In genomic region chr3:58588030-58588614, GRCh38 we compare ENCODE assay signal across 15 cellular contexts. TPM values are rescaled to one million over a fixed set of nuclear protein-coding genes. Genes with fewer than 3 reads are reported as not detected.
DNase-seq lines count a peak whose midpoint lies in the region; ATAC-seq and TF ChIP-seq lines count a peak whose summit lies in the region.
"Had no signal": no experiment of that assay in that cellular context is flagged by ENCODE, and none has a peak within 500 bp of the region (broad histone marks: within the 10 kb centered on the region; RNA-seq: fewer than 3 reads in every experiment).

No MANE protein-coding gene starts in this region.

- no peaks in the 10 kb centered on the region for H3K36me3 ChIP-seq in HCT116 (ENCODE audit: control insufficient read depth in 1 of 2, insufficient read depth in 2 of 2, low read length in 2 of 2)
- H3K36me3 ChIP-seq in suprapubic skin = no peaks in the 10 kb centered on the region
- H3K36me3 ChIP-seq: tibial artery had no signal

- intact Hi-C loops in HCT116 (cut with micrococcal nuclease) = no loop called here

- H3K36me3 Mint-ChIP-seq in activated CD8-positive, alpha-beta T cell treated with anti-CD3 and anti-CD28 coated beads, Interleukin-2, amount 10 ng/mL, durations not matched to agents 7 days and 5 days (ENCODE audit: low read depth) = peaks cover 2% of the 10 kb centered on the region

- no peaks in the 10 kb centered on the region for H4K20me1 ChIP-seq in HCT116 (ENCODE audit: insufficient read depth)

- H3K27ac ChIP-seq in HCT116 (ENCODE audit: low read depth, low read length) (no peak overlapping the region), suprapubic skin (no peak overlapping the region)
- H3K27ac ChIP-seq: tibial artery, VCaP had no signal

- H3K4me3 Mint-ChIP-seq in activated CD8-positive, alpha-beta T cell treated with anti-CD3 and anti-CD28 coated beads, Interleukin-2, amount 10 ng/mL, durations not matched to agents 7 days and 5 days = no peak overlapping the region
- H3K4me3 Mint-ChIP-seq: activated T-cell treated with anti-CD3 and anti-CD28 coated beads, Interleukin-2, amount 50 U/mL, for 72 hours had no signal

- H3K4me3 ChIP-seq in HCT116 (replicated peaks in 1 of 2; ENCODE audit: low read depth in 1 of 2, low read length in 2 of 2) (no peak overlapping the region), suprapubic skin (no peak overlapping the region)
- H3K4me3 ChIP-seq: lung, tibial artery had no signal

- no peak for TF ChIP-seq EP300 in suprapubic skin (IDR thresholded peaks at IDR 0.05)

- no peaks in the 10 kb centered on the region for H3K9me2 ChIP-seq in HCT116 (ENCODE audit: insufficient read depth)

- ATAC-seq in HCT116 (no peak), GM18519 (IDR thresholded peaks at IDR 0.05; ENCODE audit: low FRiP score, unreplicated experiment) (no peak)
- ATAC-seq in activated CD8-positive, alpha-beta T cell treated with anti-CD3 and anti-CD28 coated beads, Interleukin-2, amount 10 ng/mL, durations not matched to agents 7 days and 5 days = no peak
- ATAC-seq: activated T-cell treated with anti-CD3 and anti-CD28 coated beads, Interleukin-2, amount 50 U/mL, for 72 hours; right cardiac atrium had no signal

- H2AFZ ChIP-seq in HCT116 (ENCODE audit: low read depth, low read length, poor library complexity, severe bottlenecking) = no peak overlapping the region

- no peak for TF ChIP-seq CTCF in HCT116 (IDR thresholded peaks at IDR 0.05 in 2 of 3, conservative IDR thresholded peaks at IDR 0.05 in 1 of 3; ENCODE audit: borderline replicate concordance in 1 of 3, insufficient read depth in 1 of 3, low read depth in 2 of 3, low read length in 2 of 3)
- no peak for TF ChIP-seq CTCF in suprapubic skin (IDR thresholded peaks at IDR 0.05)
- no peak for TF ChIP-seq CTCF in GM10248 (IDR thresholded peaks at IDR 0.05; ENCODE audit: control extremely low read depth, extremely low read depth, low read depth, missing control alignments)

- no peak for TF ChIP-seq RAD21 in HCT116 (IDR thresholded peaks at IDR 0.05; ENCODE audit: low read depth)

- H3K4me2 ChIP-seq in HCT116 (ENCODE audit: low read length) = no peak overlapping the region

- BruUV-seq in HCT116 (replicated peaks; lab: Mats Ljungman, UMichigan) = no TSS peak

- H3K4me1 ChIP-seq in HCT116 (ENCODE audit: control insufficient read depth in 1 of 2, insufficient read depth in 2 of 2, low read length in 2 of 2) = peaks cover 4 to 19% of the 10 kb centered on the region in 2 experiments; a peak in 3 of 4 replicates
- H3K4me1 ChIP-seq in suprapubic skin = peaks cover 14% of the 10 kb centered on the region

- 53% methylated on average over 3 of the region's 3 CpGs for WGBS in suprapubic skin

- CTCF ChIA-PET in HCT116 (lab: Charles Lee) = no interaction called here
- CTCF ChIA-PET in activated CD8-positive, alpha-beta T cell treated with anti-CD3 and anti-CD28 coated beads, Interleukin-2, amount 10 ng/mL, durations not matched to agents 7 days and 5 days (lab: Charles Lee) = interaction anchor here (0.6 to 2.8 kb wide), 2 partner anchors 42 to 295 kb away, joined by 3 to 7 read pairs; no protein-coding TSS in a partner anchor
- CTCF ChIA-PET in GM10248 (lab: Yijun Ruan, JAX) = no interaction called here

- H3K9me3 ChIP-seq in HCT116 (ENCODE audit: control insufficient read depth in 1 of 2, insufficient read depth in 1 of 2, low read depth in 1 of 2, low read length in 2 of 2) (no peaks in the 10 kb centered on the region), suprapubic skin (no peaks in the 10 kb centered on the region)
- H3K9me3 ChIP-seq: tibial artery had no signal

- no peaks in the 10 kb centered on the region for H3K9me3 Mint-ChIP-seq in activated CD8-positive, alpha-beta T cell treated with anti-CD3 and anti-CD28 coated beads, Interleukin-2, amount 10 ng/mL, durations not matched to agents 7 days and 5 days (ENCODE audit: insufficient read depth)
- H3K9me3 Mint-ChIP-seq: activated T-cell treated with anti-CD3 and anti-CD28 coated beads, Interleukin-2, amount 50 U/mL, for 72 hours; CD4-positive, alpha-beta T cell had no signal

- no peaks in the 10 kb centered on the region for H3K79me2 ChIP-seq in HCT116 (ENCODE audit: insufficient read depth, low read length)

- peak; percentile 60 for DNase-seq in AG20443 (ENCODE audit: low spot score)
- DNase-seq in HCT116 (ENCODE audit: low read depth, low spot score) = no peak
- peak; percentile 33 for DNase-seq in activated CD8-positive, alpha-beta T cell treated with anti-CD3 and anti-CD28 coated beads, Interleukin-2, amount 10 ng/mL, durations not matched to agents 7 days and 5 days
- peak; percentile 78 for DNase-seq in iPS-NIHi7 (ENCODE audit: extremely low spot score)
- DNase-seq in NOMO-1 treated with DMSO at 0.1 percent for 48 hours (lab: John Stamatoyannopoulos, UW; ENCODE audit: unreplicated experiment) = no peak
- DNase-seq in suprapubic skin (ENCODE audit: low spot score in 2 of 2) = no peak
- no peak for DNase-seq in GM10248 (ENCODE audit: extremely low spot score)
- DNase-seq: activated T-cell treated with anti-CD3 and anti-CD28 coated beads, Interleukin-2, amount 50 U/mL, for 72 hours; CD4-positive, alpha-beta T cell; right cardiac atrium; tibial artery had no signal

- POLR2A ChIA-PET in HCT116 (lab: Charles Lee) = no interaction called here
- POLR2A ChIA-PET in activated CD8-positive, alpha-beta T cell treated with anti-CD3 and anti-CD28 coated beads, Interleukin-2, amount 10 ng/mL, durations not matched to agents 7 days and 5 days (lab: Charles Lee) = no interaction called here
- POLR2A ChIA-PET in GM10248 (lab: Yijun Ruan, JAX) = no interaction called here

- no peak for TF ChIP-seq POLR2A in HCT116 (IDR thresholded peaks at IDR 0.05; ENCODE audit: borderline replicate concordance, extremely low read depth, insufficient read depth, insufficient read length)
- no peak for TF ChIP-seq POLR2A in suprapubic skin (IDR thresholded peaks at IDR 0.05)

- RAD21 ChIA-PET in HCT116 (lab: Charles Lee; ENCODE audit: low non-redundant PET in 1 of 2, low total read pairs in 2 of 2, uncharacterized antibody in 2 of 2, unreplicated experiment in 2 of 2) = no interaction called here

- no peak overlapping the region for H3K27ac Mint-ChIP-seq in activated CD8-positive, alpha-beta T cell treated with anti-CD3 and anti-CD28 coated beads, Interleukin-2, amount 10 ng/mL, durations not matched to agents 7 days and 5 days
- H3K27ac Mint-ChIP-seq: activated T-cell treated with anti-CD3 and anti-CD28 coated beads, Interleukin-2, amount 50 U/mL, for 72 hours; CD4-positive, alpha-beta T cell; IgD-negative memory B cell had no signal

- no peak overlapping the region for H3K9ac ChIP-seq in HCT116 (ENCODE audit: low read length)

- H3K27me3 ChIP-seq in HCT116 (ENCODE audit: insufficient read depth, low read length) (no peaks in the 10 kb centered on the region), suprapubic skin (peaks cover 13% of the 10 kb centered on the region)

- H3K27me3 Mint-ChIP-seq in activated CD8-positive, alpha-beta T cell treated with anti-CD3 and anti-CD28 coated beads, Interleukin-2, amount 10 ng/mL, durations not matched to agents 7 days and 5 days (ENCODE audit: low read depth) = peaks cover 31% of the 10 kb centered on the region

- H3K4me1 Mint-ChIP-seq in activated CD8-positive, alpha-beta T cell treated with anti-CD3 and anti-CD28 coated beads, Interleukin-2, amount 10 ng/mL, durations not matched to agents 7 days and 5 days (ENCODE audit: low read depth) = peaks cover 16% of the 10 kb centered on the region

TF ChIP-seq in HCT116, 20 proteins besides CTCF, POLR2A, EP300 and RAD21:
- TF ChIP-seq, protein P1, sequence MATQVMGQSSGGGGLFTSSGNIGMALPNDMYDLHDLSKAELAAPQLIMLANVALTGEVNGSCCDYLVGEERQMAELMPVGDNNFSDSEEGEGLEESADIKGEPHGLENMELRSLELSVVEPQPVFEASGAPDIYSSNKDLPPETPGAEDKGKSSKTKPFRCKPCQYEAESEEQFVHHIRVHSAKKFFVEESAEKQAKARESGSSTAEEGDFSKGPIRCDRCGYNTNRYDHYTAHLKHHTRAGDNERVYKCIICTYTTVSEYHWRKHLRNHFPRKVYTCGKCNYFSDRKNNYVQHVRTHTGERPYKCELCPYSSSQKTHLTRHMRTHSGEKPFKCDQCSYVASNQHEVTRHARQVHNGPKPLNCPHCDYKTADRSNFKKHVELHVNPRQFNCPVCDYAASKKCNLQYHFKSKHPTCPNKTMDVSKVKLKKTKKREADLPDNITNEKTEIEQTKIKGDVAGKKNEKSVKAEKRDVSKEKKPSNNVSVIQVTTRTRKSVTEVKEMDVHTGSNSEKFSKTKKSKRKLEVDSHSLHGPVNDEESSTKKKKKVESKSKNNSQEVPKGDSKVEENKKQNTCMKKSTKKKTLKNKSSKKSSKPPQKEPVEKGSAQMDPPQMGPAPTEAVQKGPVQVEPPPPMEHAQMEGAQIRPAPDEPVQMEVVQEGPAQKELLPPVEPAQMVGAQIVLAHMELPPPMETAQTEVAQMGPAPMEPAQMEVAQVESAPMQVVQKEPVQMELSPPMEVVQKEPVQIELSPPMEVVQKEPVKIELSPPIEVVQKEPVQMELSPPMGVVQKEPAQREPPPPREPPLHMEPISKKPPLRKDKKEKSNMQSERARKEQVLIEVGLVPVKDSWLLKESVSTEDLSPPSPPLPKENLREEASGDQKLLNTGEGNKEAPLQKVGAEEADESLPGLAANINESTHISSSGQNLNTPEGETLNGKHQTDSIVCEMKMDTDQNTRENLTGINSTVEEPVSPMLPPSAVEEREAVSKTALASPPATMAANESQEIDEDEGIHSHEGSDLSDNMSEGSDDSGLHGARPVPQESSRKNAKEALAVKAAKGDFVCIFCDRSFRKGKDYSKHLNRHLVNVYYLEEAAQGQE (IDR thresholded peaks at IDR 0.05; ENCODE audit: low read depth) = peak; percentile 83
- TF ChIP-seq SRF (IDR thresholded peaks at IDR 0.05; ENCODE audit: low read depth) (no peak), ELF1 (IDR thresholded peaks at IDR 0.05; ENCODE audit: borderline replicate concordance, low read depth) (no peak)

RNA-seq across cellular contexts. Expression of gene FAM107A, which starts 10.9 kb away (rescaled TPM):
- total RNA-seq in HCT116 (2021; ENCODE audit: unreplicated experiment) (not detected), suprapubic skin (10 to 100 TPM; 18.1 to 33.4 (median 24.6) TPM)
- 0.03 TPM in 1 of 2 replicates, not detected in the other for polyA plus RNA-seq in HCT116 (2012)
- not detected for total RNA-seq in activated CD8-positive, alpha-beta T cell treated with anti-CD3 and anti-CD28 coated beads, Interleukin-2, amount 10 ng/mL, durations not matched to agents 7 days and 5 days
- total RNA-seq: activated T-cell treated with anti-CD3 and anti-CD28 coated beads, Interleukin-2, amount 50 U/mL, for 72 hours; CD4-positive, alpha-beta T cell had no signal
- polyA plus RNA-seq: IgD-negative memory B cell had no signal

RNA-seq across cellular contexts. Expression of gene ACOX2, which starts 51.1 kb away (rescaled TPM):
- 12.8 TPM for total RNA-seq in HCT116 (2021; ENCODE audit: unreplicated experiment)
- 11.6 and 15.9 TPM in 2 replicates for polyA plus RNA-seq in HCT116 (2012)
- total RNA-seq in activated CD8-positive, alpha-beta T cell treated with anti-CD3 and anti-CD28 coated beads, Interleukin-2, amount 10 ng/mL, durations not matched to agents 7 days and 5 days = not detected
- 10 to 100 TPM in 1 of 4 donors, 1 to 10 TPM in 3; 5.7 to 12.2 (median 8.5) TPM for total RNA-seq in suprapubic skin
- total RNA-seq: activated T-cell treated with anti-CD3 and anti-CD28 coated beads, Interleukin-2, amount 50 U/mL, for 72 hours; CD4-positive, alpha-beta T cell had no signal
- polyA plus RNA-seq: IgD-negative memory B cell had no signal

Comparison
In these comparisons a context has a peak if more than half of its experiments do, and no peak if none do; other contexts are left out.
1. DNase-seq: peak in AG20443 (single experiment), activated CD8-positive, alpha-beta T cell treated with anti-CD3 and anti-CD28 coated beads, Interleukin-2, amount 10 ng/mL, durations not matched to agents 7 days and 5 days (single experiment) and iPS-NIHi7 (single experiment); none in HCT116 (single experiment), NOMO-1 treated with DMSO at 0.1 percent for 48 hours (single experiment), suprapubic skin (0 of 2) and GM10248 (single experiment).
2. RNA of gene FAM107A, which starts 10.9 kb away (total RNA-seq): 18.1 to 33.4 TPM in suprapubic skin; not detected in HCT116 (single experiment) and not detected in activated CD8-positive, alpha-beta T cell treated with anti-CD3 and anti-CD28 coated beads, Interleukin-2, amount 10 ng/mL, durations not matched to agents 7 days and 5 days; every median in the first group is over 10 times any median in the second.
3. RNA of gene ACOX2, which starts 51.1 kb away (total RNA-seq): 12.8 TPM in HCT116 (single experiment) and 5.7 to 12.2 TPM in suprapubic skin; not detected in activated CD8-positive, alpha-beta T cell treated with anti-CD3 and anti-CD28 coated beads, Interleukin-2, amount 10 ng/mL, durations not matched to agents 7 days and 5 days; every median in the first group is over 4 times any median in the second.